Comparison of ENCODE assay signal across 39 cellular contexts in genomic region chr20:62163485-62163865, GRCh38. TPM values are rescaled to one million over a fixed set of nuclear protein-coding genes. Genes with fewer than 3 reads are reported as not detected.
"Had no signal": no experiment of that assay in that cellular context is flagged by ENCODE, and none has a peak within 500 bp of the region (broad histone marks: within the 10 kb centered on the region; RNA-seq: fewer than 3 reads in every experiment).

No MANE protein-coding gene starts in this region.

- H3K9me3 Mint-ChIP-seq: activated B cell treated with CpG ODN at 0.5 μM for 24 hours; activated CD4-positive, alpha-beta memory T cell treated with anti-CD3 and anti-CD28 coated beads for 36 hours; activated CD4-positive, alpha-beta T cell treated with anti-CD3 and anti-CD28 coated beads, Interleukin-2, amount 10 ng/mL, durations not matched to agents 24 days and 14 days; activated CD8-positive, alpha-beta T cell treated with anti-CD3 and anti-CD28 coated beads for 36 hours; activated naive CD4-positive, alpha-beta T cell treated with anti-CD3 and anti-CD28 coated beads for 36 hours; activated naive CD4-positive, alpha-beta T cell treated with anti-CD3 and anti-CD28 coated beads, Interleukin-2, amount 50 U/mL, for 72 hours; activated naive CD8-positive, alpha-beta T cell treated with anti-CD3 and anti-CD28 coated beads for 36 hours; activated T-cell treated with anti-CD3 and anti-CD28 coated beads, Interleukin-2, amount 50 U/mL, for 4 hours; activated T-cell treated with anti-CD3 and anti-CD28 coated beads, Interleukin-2, amount 50 U/mL, for 72 hours; activated T-helper 1 cell treated with anti-CD3 and anti-CD28 coated beads, Interleukin-12 subunit alpha, Interleukin-12 subunit beta, Interleukin-2, Interleukin-4 antibody, amounts not matched to agents 30 ng/mL and 10 ng/mL and 1 ng/mL, durations not matched to agents 14 hours and 24 hours and 36 hours; activated T-helper 17 cell treated with anti-CD3 and anti-CD28 coated beads, Interleukin-2, amount 50 U/mL, for 72 hours; central memory CD8-positive, alpha-beta T cell; T-helper 1 cell treated with Interleukin-12 subunit alpha and Interleukin-12 subunit beta and Interleukin-4 antibody, amounts not matched to agents 30 μg/mL and 1 μg/mL, for 36 hours; T-helper 2 cell treated with Interferon-gamma antibody and Interleukin-4, amounts not matched to agents 5 μg/mL and 100 μg/mL, for 36 hours had no signal

- H3K9me3 ChIP-seq: adrenal gland, body of pancreas, breast epithelium had no signal

- FAIRE-seq: astrocyte, TTC549 had no signal

- ATAC-seq: activated CD8-positive, alpha-beta T cell treated with anti-CD3 and anti-CD28 coated beads for 36 hours; activated naive CD4-positive, alpha-beta T cell treated with anti-CD3 and anti-CD28 coated beads, Interleukin-2, amount 50 U/mL, for 72 hours; activated T-cell treated with anti-CD3 and anti-CD28 coated beads, Interleukin-2, amount 50 U/mL, for 4 hours; activated T-cell treated with anti-CD3 and anti-CD28 coated beads, Interleukin-2, amount 50 U/mL, for 72 hours; activated T-helper 17 cell treated with anti-CD3 and anti-CD28 coated beads, Interleukin-2, amount 50 U/mL, for 72 hours; body of pancreas had no signal

- H3K27ac ChIP-seq: adrenal gland, body of pancreas, brain microvascular endothelial cell, breast epithelium, VCaP had no signal

- H3K27me3 ChIP-seq: adrenal gland, body of pancreas, brain microvascular endothelial cell, breast epithelium had no signal

- H3K4me1 ChIP-seq: adrenal gland, body of pancreas, breast epithelium had no signal

- H3K4me3 ChIP-seq: adrenal gland, body of pancreas, breast epithelium had no signal

- H3K36me3 Mint-ChIP-seq: activated naive CD4-positive, alpha-beta T cell treated with anti-CD3 and anti-CD28 coated beads, Interleukin-2, amount 50 U/mL, for 72 hours had no signal

- H3K27me3 Mint-ChIP-seq: activated B cell treated with CpG ODN at 0.5 μM for 24 hours; activated CD4-positive, alpha-beta memory T cell treated with anti-CD3 and anti-CD28 coated beads for 36 hours; activated CD8-positive, alpha-beta T cell treated with anti-CD3 and anti-CD28 coated beads for 36 hours; activated naive CD8-positive, alpha-beta T cell treated with anti-CD3 and anti-CD28 coated beads for 36 hours; activated T-helper 17 cell treated with anti-CD3 and anti-CD28 coated beads, Interleukin-2, amount 50 U/mL, for 72 hours; central memory CD8-positive, alpha-beta T cell had no signal

- H3K4me3 Mint-ChIP-seq: activated B cell treated with CpG ODN at 0.5 μM for 24 hours; activated CD4-positive, alpha-beta memory T cell treated with anti-CD3 and anti-CD28 coated beads for 36 hours; activated CD4-positive, alpha-beta T cell treated with anti-CD3 and anti-CD28 coated beads, Interleukin-2, amount 10 ng/mL, durations not matched to agents 24 days and 14 days; activated CD8-positive, alpha-beta T cell treated with anti-CD3 and anti-CD28 coated beads for 36 hours; activated naive CD4-positive, alpha-beta T cell treated with anti-CD3 and anti-CD28 coated beads for 36 hours; activated naive CD8-positive, alpha-beta T cell treated with anti-CD3 and anti-CD28 coated beads for 36 hours; activated T-cell treated with anti-CD3 and anti-CD28 coated beads, Interleukin-2, amount 50 U/mL, for 4 hours; activated T-cell treated with anti-CD3 and anti-CD28 coated beads, Interleukin-2, amount 50 U/mL, for 72 hours; activated T-helper 1 cell treated with anti-CD3 and anti-CD28 coated beads, Interleukin-12 subunit alpha, Interleukin-12 subunit beta, Interleukin-2, Interleukin-4 antibody, amounts not matched to agents 30 ng/mL and 10 ng/mL and 1 ng/mL, durations not matched to agents 14 hours and 24 hours and 36 hours; activated T-helper 17 cell treated with anti-CD3 and anti-CD28 coated beads, Interleukin-2, amount 50 U/mL, for 72 hours; central memory CD8-positive, alpha-beta T cell; T-helper 1 cell treated with Interleukin-12 subunit alpha and Interleukin-12 subunit beta and Interleukin-4 antibody, amounts not matched to agents 30 μg/mL and 1 μg/mL, for 36 hours; T-helper 2 cell treated with Interferon-gamma antibody and Interleukin-4, amounts not matched to agents 5 μg/mL and 100 μg/mL, for 36 hours had no signal

- DNase-seq: activated B cell treated with CpG ODN at 0.5 μM for 24 hours; activated CD4-positive, alpha-beta memory T cell treated with anti-CD3 and anti-CD28 coated beads for 36 hours; activated CD4-positive, alpha-beta T cell treated with anti-CD3 and anti-CD28 coated beads for 4 hours; activated CD4-positive, alpha-beta T cell treated with anti-CD3 and anti-CD28 coated beads, Interleukin-2, amount 10 ng/mL, durations not matched to agents 24 days and 14 days; activated CD4-positive, alpha-beta T cell treated with anti-CD3 and anti-CD28 coated beads, Interleukin-2, amount 50 U/mL, for 1 hour; activated CD4-positive, alpha-beta T cell treated with anti-CD3 and anti-CD28 coated beads, Interleukin-2, amount 50 U/mL, for 4 hours; activated CD4-positive, CD25-positive, alpha-beta regulatory T cell treated with anti-CD3 and anti-CD28 coated beads, Interleukin-2, amount 50 U/mL, for 72 hours; activated CD8-positive, alpha-beta memory T cell treated with anti-CD3 and anti-CD28 coated beads, Interleukin-2, amount 50 U/mL, for 4 hours; activated CD8-positive, alpha-beta T cell treated with anti-CD3 and anti-CD28 coated beads for 36 hours; activated effector memory CD4-positive, alpha-beta T cell treated with anti-CD3 and anti-CD28 coated beads, Interleukin-2, amount 50 U/mL, for 16 hours; activated gamma-delta T cell treated with Interleukin-2 at 50 U/mL for 16 hours; activated naive CD4-positive, alpha-beta T cell; activated naive CD4-positive, alpha-beta T cell treated with anti-CD3 and anti-CD28 coated beads for 36 hours; activated naive CD4-positive, alpha-beta T cell treated with anti-CD3 and anti-CD28 coated beads, Interleukin-2, amount 50 U/mL, for 16 hours; activated naive CD8-positive, alpha-beta T cell treated with anti-CD3 and anti-CD28 coated beads for 36 hours; activated T-cell treated with anti-CD3 and anti-CD28 coated beads for 4 hours; activated T-cell treated with anti-CD3 and anti-CD28 coated beads, Interleukin-2, amount 50 U/mL, for 1 hour; activated T-cell treated with anti-CD3 and anti-CD28 coated beads, Interleukin-2, amount 50 U/mL, for 4 hours; activated T-cell treated with anti-CD3 and anti-CD28 coated beads, Interleukin-2, amount 50 U/mL, for 72 hours; adrenal gland; amniotic stem cell; aorta; body of pancreas; brain microvascular endothelial cell; cerebellar nuclear complex; T-helper 1 cell; T-helper 2 cell; T-helper 9 cell had no signal

- H3K27ac Mint-ChIP-seq: activated B cell treated with CpG ODN at 0.5 μM for 24 hours; activated CD4-positive, alpha-beta memory T cell treated with anti-CD3 and anti-CD28 coated beads for 36 hours; activated CD4-positive, alpha-beta T cell treated with anti-CD3 and anti-CD28 coated beads, Interleukin-2, amount 10 ng/mL, durations not matched to agents 24 days and 14 days; activated CD8-positive, alpha-beta T cell treated with anti-CD3 and anti-CD28 coated beads for 36 hours; activated naive CD4-positive, alpha-beta T cell treated with anti-CD3 and anti-CD28 coated beads for 36 hours; activated naive CD8-positive, alpha-beta T cell treated with anti-CD3 and anti-CD28 coated beads for 36 hours; activated T-cell treated with anti-CD3 and anti-CD28 coated beads, Interleukin-2, amount 50 U/mL, for 72 hours; activated T-helper 1 cell treated with anti-CD3 and anti-CD28 coated beads, Interleukin-12 subunit alpha, Interleukin-12 subunit beta, Interleukin-2, Interleukin-4 antibody, amounts not matched to agents 30 ng/mL and 10 ng/mL and 1 ng/mL, durations not matched to agents 14 hours and 24 hours and 36 hours; activated T-helper 17 cell treated with anti-CD3 and anti-CD28 coated beads, Interleukin-2, amount 50 U/mL, for 72 hours; T-helper 1 cell treated with Interleukin-12 subunit alpha and Interleukin-12 subunit beta and Interleukin-4 antibody, amounts not matched to agents 30 μg/mL and 1 μg/mL, for 36 hours; T-helper 2 cell treated with Interferon-gamma antibody and Interleukin-4, amounts not matched to agents 5 μg/mL and 100 μg/mL, for 36 hours had no signal

RNA-seq across cellular contexts. Expression of gene HRH3, which starts 56.6 kb away (rescaled TPM):
- total RNA-seq: activated B cell treated with CpG ODN at 0.5 μM for 24 hours; activated CD4-positive, alpha-beta memory T cell treated with anti-CD3 and anti-CD28 coated beads for 36 hours; activated CD4-positive, alpha-beta T cell treated with anti-CD3 and anti-CD28 coated beads, Interleukin-2, amount 10 ng/mL, durations not matched to agents 24 days and 14 days; activated CD8-positive, alpha-beta memory T cell treated with anti-CD3 and anti-CD28 coated beads for 36 hours; activated CD8-positive, alpha-beta T cell treated with anti-CD3 and anti-CD28 coated beads for 36 hours; activated naive CD4-positive, alpha-beta T cell treated with anti-CD3 and anti-CD28 coated beads for 36 hours; activated naive CD4-positive, alpha-beta T cell treated with anti-CD3 and anti-CD28 coated beads, Interleukin-2, amount 50 U/mL, for 72 hours; activated naive CD8-positive, alpha-beta T cell treated with anti-CD3 and anti-CD28 coated beads for 36 hours; activated T-cell treated with anti-CD3 and anti-CD28 coated beads, Interleukin-2, amount 50 U/mL, for 4 hours; activated T-cell treated with anti-CD3 and anti-CD28 coated beads, Interleukin-2, amount 50 U/mL, for 72 hours; activated T-helper 1 cell treated with anti-CD3 and anti-CD28 coated beads, Interleukin-12 subunit alpha, Interleukin-12 subunit beta, Interleukin-2, Interleukin-4 antibody, amounts not matched to agents 30 ng/mL and 10 ng/mL and 1 ng/mL, durations not matched to agents 14 hours and 24 hours and 36 hours; activated T-helper 17 cell treated with anti-CD3 and anti-CD28 coated beads, Interleukin-2, amount 50 U/mL, for 72 hours; aorta; breast epithelium had no signal
- polyA plus RNA-seq: aorta had no signal
